In the genomic region with DNA sequence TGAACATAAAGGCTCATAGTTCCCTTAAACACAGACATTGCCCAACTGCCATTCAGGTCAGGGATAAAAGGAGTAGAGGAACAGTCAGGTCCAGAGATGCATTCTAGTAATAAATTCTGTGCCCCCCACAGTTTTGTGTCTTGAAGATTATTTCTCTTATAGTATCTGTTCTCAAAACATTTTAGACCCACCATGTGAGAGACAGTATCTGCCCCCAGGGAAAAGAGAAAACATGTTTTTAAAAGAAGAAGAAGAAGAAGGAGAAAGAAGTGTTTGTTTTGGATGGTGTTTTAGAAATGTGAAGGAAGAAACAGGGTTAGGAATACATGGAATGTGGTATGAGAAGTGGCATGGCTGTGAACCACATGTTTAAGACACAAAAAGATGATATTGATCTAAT, we compare ENCODE assay signal across 19 cellular contexts.
"Had no signal": no experiment of that assay in that cellular context is flagged by ENCODE, and none has a peak within 500 bp of the region (broad histone marks: within the 10 kb centered on the region; RNA-seq: fewer than 3 reads in every experiment).

No MANE protein-coding gene starts in this region.

- H3K27ac ChIP-seq: dorsolateral prefrontal cortex, gastrocnemius medialis, lower lobe of right lung, prostate gland, right atrium auricular region, testis, tibial artery had no signal

- H3K9me3 ChIP-seq: gastrocnemius medialis, lower lobe of right lung, prostate gland, right atrium auricular region, testis, tibial artery had no signal

- H3K4me1 ChIP-seq: gastrocnemius medialis, lower lobe of right lung, right atrium auricular region, testis, tibial artery had no signal

- H3K36me3 Mint-ChIP-seq: natural killer cell; stimulated activated memory B cell treated with anti-CD40 and anti-IgM and Interleukin-4, amounts not matched to agents 10 μg/mL and 1 μg/mL and 100 μg/mL, for 72 hours; type B pancreatic cell had no signal

- H3K27me3 ChIP-seq: dorsolateral prefrontal cortex, gastrocnemius medialis, right atrium auricular region, testis, tibial artery had no signal

- H3K9me3 Mint-ChIP-seq: stimulated activated memory B cell treated with anti-CD40 and anti-IgM and Interleukin-4, amounts not matched to agents 10 μg/mL and 1 μg/mL and 100 μg/mL, for 72 hours; type B pancreatic cell had no signal

- H3K27me3 Mint-ChIP-seq: stimulated activated memory B cell treated with anti-CD40 and anti-IgM and Interleukin-4, amounts not matched to agents 10 μg/mL and 1 μg/mL and 100 μg/mL, for 72 hours; type B pancreatic cell had no signal

- H3K36me3 ChIP-seq: gastrocnemius medialis, lower lobe of right lung, prostate gland, right atrium auricular region, tibial artery had no signal

- H3K4me1 Mint-ChIP-seq: natural killer cell; stimulated activated memory B cell treated with anti-CD40 and anti-IgM and Interleukin-4, amounts not matched to agents 10 μg/mL and 1 μg/mL and 100 μg/mL, for 72 hours had no signal

- H3K4me3 ChIP-seq: dorsolateral prefrontal cortex, gastrocnemius medialis, lower lobe of right lung, prostate gland, right atrium auricular region, smooth muscle cell, testis, tibial artery had no signal

- H3K4me2 ChIP-seq: smooth muscle cell had no signal

- ATAC-seq: gastrocnemius medialis; left ventricle myocardium superior; lower lobe of right lung; natural killer cell; sciatic nerve; stimulated activated memory B cell treated with anti-CD40 and anti-IgM and Interleukin-4, amounts not matched to agents 10 μg/mL and 1 μg/mL and 100 μg/mL, for 72 hours; stimulated activated naive CD8-positive, alpha-beta T cell treated with anti-CD3 and anti-CD28 coated beads, Interleukin-15, Interleukin-2, amounts not matched to agents 100 U/mL and 50 U/mL, for 24 hours had no signal

- H3K4me3 Mint-ChIP-seq: natural killer cell; stimulated activated memory B cell treated with anti-CD40 and anti-IgM and Interleukin-4, amounts not matched to agents 10 μg/mL and 1 μg/mL and 100 μg/mL, for 72 hours; type B pancreatic cell had no signal

- H3K27ac Mint-ChIP-seq: natural killer cell; stimulated activated memory B cell treated with anti-CD40 and anti-IgM and Interleukin-4, amounts not matched to agents 10 μg/mL and 1 μg/mL and 100 μg/mL, for 72 hours; type B pancreatic cell had no signal

- DNase-seq: dorsolateral prefrontal cortex; effector CD4-positive, alpha-beta T cell; gastrocnemius medialis; head of caudate nucleus; left ventricle myocardium superior; lower lobe of right lung; natural killer cell; stimulated activated CD4-positive, alpha-beta T cell treated with anti-CD3 and anti-CD28 coated beads, Interleukin-2, amount 100 ng/mL, for 24 hours; stimulated activated CD4-positive, alpha-beta T cell treated with anti-CD3 and anti-CD28 coated beads, Interleukin-4, amount 100 ng/mL, for 24 hours; stimulated activated naive CD8-positive, alpha-beta T cell treated with anti-CD3 and anti-CD28 coated beads, Interleukin-15, Interleukin-2, amounts not matched to agents 100 U/mL and 50 U/mL, for 24 hours; substantia nigra; testis; tibial artery had no signal
